36 cellular contexts compared by ENCODE assay signal in the genomic region with DNA sequence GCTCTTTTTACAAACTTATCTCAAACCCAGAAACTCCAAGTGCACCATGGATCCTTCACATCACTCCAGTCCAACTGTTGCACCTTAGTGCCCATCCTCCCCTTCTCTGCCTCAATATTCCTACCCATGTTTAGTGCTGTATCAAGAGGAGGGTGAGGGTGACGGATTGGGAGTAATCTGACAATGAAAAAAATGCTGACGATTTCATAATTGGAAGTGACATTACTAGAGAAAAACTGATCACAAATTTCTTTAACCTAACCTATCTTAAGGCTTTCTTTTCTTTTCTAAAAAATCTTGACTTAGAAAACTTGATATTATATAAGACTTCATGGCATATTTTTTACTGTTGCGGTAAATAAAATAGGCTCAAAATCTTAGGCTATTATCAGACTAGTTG. TPM values are rescaled to one million over a fixed set of nuclear protein-coding genes. Genes with fewer than 3 reads are reported as not detected.
"Had no signal": no experiment of that assay in that cellular context is flagged by ENCODE, and none has a peak within 500 bp of the region (broad histone marks: within the 10 kb centered on the region; RNA-seq: fewer than 3 reads in every experiment).

No MANE protein-coding gene starts in this region.

- H3K27me3 Mint-ChIP-seq: activated B cell treated with CpG ODN at 0.5 μM for 24 hours had no signal

- H3K36me3 Mint-ChIP-seq: activated CD4-positive, alpha-beta memory T cell treated with anti-CD3 and anti-CD28 coated beads for 36 hours; activated naive CD4-positive, alpha-beta T cell treated with anti-CD3 and anti-CD28 coated beads, Interleukin-2, amount 50 U/mL, for 72 hours had no signal

- H3K27ac Mint-ChIP-seq: activated B cell treated with CpG ODN at 0.5 μM for 24 hours; activated CD4-positive, alpha-beta memory T cell treated with anti-CD3 and anti-CD28 coated beads for 36 hours; activated naive CD4-positive, alpha-beta T cell treated with anti-CD3 and anti-CD28 coated beads for 36 hours; activated naive CD4-positive, alpha-beta T cell treated with anti-CD3 and anti-CD28 coated beads, Interleukin-2, amount 50 U/mL, for 72 hours; activated T-helper 1 cell treated with anti-CD3 and anti-CD28 coated beads, Interleukin-12 subunit alpha, Interleukin-12 subunit beta, Interleukin-2, Interleukin-4 antibody, amounts not matched to agents 30 ng/mL and 10 ng/mL and 1 ng/mL, durations not matched to agents 14 hours and 24 hours and 36 hours had no signal

- H3K9me3 Mint-ChIP-seq: activated B cell treated with CpG ODN at 0.5 μM for 24 hours; activated CD4-positive, alpha-beta memory T cell treated with anti-CD3 and anti-CD28 coated beads for 36 hours; activated naive CD4-positive, alpha-beta T cell treated with anti-CD3 and anti-CD28 coated beads for 36 hours; activated naive CD4-positive, alpha-beta T cell treated with anti-CD3 and anti-CD28 coated beads, Interleukin-2, amount 50 U/mL, for 72 hours; activated T-cell treated with anti-CD3 and anti-CD28 coated beads, Interleukin-2, amount 50 U/mL, for 4 hours; activated T-helper 1 cell treated with anti-CD3 and anti-CD28 coated beads, Interleukin-12 subunit alpha, Interleukin-12 subunit beta, Interleukin-2, Interleukin-4 antibody, amounts not matched to agents 30 ng/mL and 10 ng/mL and 1 ng/mL, durations not matched to agents 14 hours and 24 hours and 36 hours had no signal

- ATAC-seq: activated naive CD4-positive, alpha-beta T cell treated with anti-CD3 and anti-CD28 coated beads, Interleukin-2, amount 50 U/mL, for 72 hours; activated T-cell treated with anti-CD3 and anti-CD28 coated beads, Interleukin-2, amount 50 U/mL, for 4 hours; body of pancreas; PC-3 had no signal

- H3K27me3 ChIP-seq: adrenal gland, body of pancreas, MG63, Peyer's patch had no signal

- H3K36me3 ChIP-seq: adrenal gland, breast epithelium, MG63, Peyer's patch had no signal

- H3K4me1 Mint-ChIP-seq: activated B cell treated with CpG ODN at 0.5 μM for 24 hours had no signal

- H3K4me3 Mint-ChIP-seq: activated B cell treated with CpG ODN at 0.5 μM for 24 hours; activated CD4-positive, alpha-beta memory T cell treated with anti-CD3 and anti-CD28 coated beads for 36 hours; activated naive CD4-positive, alpha-beta T cell treated with anti-CD3 and anti-CD28 coated beads for 36 hours; activated T-cell treated with anti-CD3 and anti-CD28 coated beads, Interleukin-2, amount 50 U/mL, for 4 hours; activated T-helper 1 cell treated with anti-CD3 and anti-CD28 coated beads, Interleukin-12 subunit alpha, Interleukin-12 subunit beta, Interleukin-2, Interleukin-4 antibody, amounts not matched to agents 30 ng/mL and 10 ng/mL and 1 ng/mL, durations not matched to agents 14 hours and 24 hours and 36 hours had no signal

- DNase-seq: activated B cell treated with CpG ODN at 0.5 μM for 24 hours; activated CD4-positive, alpha-beta memory T cell treated with anti-CD3 and anti-CD28 coated beads for 36 hours; activated CD4-positive, alpha-beta T cell treated with anti-CD3 and anti-CD28 coated beads for 4 hours; activated CD4-positive, alpha-beta T cell treated with anti-CD3 and anti-CD28 coated beads, Interleukin-2, amount 50 U/mL, for 1 hour; activated CD4-positive, CD25-positive, alpha-beta regulatory T cell treated with anti-CD3 and anti-CD28 coated beads, Interleukin-2, amount 50 U/mL, for 72 hours; activated CD8-positive, alpha-beta memory T cell treated with anti-CD3 and anti-CD28 coated beads, Interleukin-2, amount 50 U/mL, for 4 hours; activated gamma-delta T cell treated with Interleukin-2 at 50 U/mL for 16 hours; activated naive CD4-positive, alpha-beta T cell treated with anti-CD3 and anti-CD28 coated beads for 36 hours; activated T-cell treated with anti-CD3 and anti-CD28 coated beads for 4 hours; activated T-cell treated with anti-CD3 and anti-CD28 coated beads, Interleukin-2, amount 50 U/mL, for 4 hours; adrenal gland; body of pancreas; Kasumi-1; MG63; NCI-H1048; NCI-H1105 treated with DMSO at 0.1 percent for 48 hours; NCI-H1436 treated with DMSO at 0.1 percent for 48 hours; NCI-H1694 treated with DMSO at 0.1 percent for 48 hours; NCI-H2029; NCI-H345; NCI-H524 treated with DMSO at 0.1 percent for 48 hours; NCI-H748 treated with DMSO at 0.1 percent for 48 hours; NK-92 treated with Interleukin-12 subunit alpha and Interleukin-12 subunit beta, amount 100 ng/mL, for 24 hours; PC-3; Peyer's patch; RPMI8226; SIG-M5; SW 1271; T-helper 1 cell; T-helper 2 cell; T-helper 9 cell had no signal

- H3K27ac ChIP-seq: adrenal gland, body of pancreas, breast epithelium, Peyer's patch, VCaP had no signal

- H3K4me3 ChIP-seq: adrenal gland, body of pancreas, breast epithelium, MG63, Peyer's patch had no signal

- H3K9me3 ChIP-seq: adrenal gland, body of pancreas, breast epithelium, MG63, Peyer's patch had no signal

- H3K4me1 ChIP-seq: adrenal gland, body of pancreas, breast epithelium, Peyer's patch had no signal

RNA-seq across cellular contexts. Expression of a gene that starts 1.5 kb away (rescaled TPM):
- total RNA-seq: activated B cell treated with CpG ODN at 0.5 μM for 24 hours; activated CD4-positive, alpha-beta memory T cell treated with anti-CD3 and anti-CD28 coated beads for 36 hours; activated naive CD4-positive, alpha-beta T cell treated with anti-CD3 and anti-CD28 coated beads for 36 hours; activated naive CD4-positive, alpha-beta T cell treated with anti-CD3 and anti-CD28 coated beads, Interleukin-2, amount 50 U/mL, for 72 hours; activated T-cell treated with anti-CD3 and anti-CD28 coated beads, Interleukin-2, amount 50 U/mL, for 4 hours; activated T-helper 1 cell treated with anti-CD3 and anti-CD28 coated beads, Interleukin-12 subunit alpha, Interleukin-12 subunit beta, Interleukin-2, Interleukin-4 antibody, amounts not matched to agents 30 ng/mL and 10 ng/mL and 1 ng/mL, durations not matched to agents 14 hours and 24 hours and 36 hours; body of pancreas; cardiac septum; Peyer's patch had no signal
